ENCODE assay signal across 20 cellular contexts in the genomic region with DNA sequence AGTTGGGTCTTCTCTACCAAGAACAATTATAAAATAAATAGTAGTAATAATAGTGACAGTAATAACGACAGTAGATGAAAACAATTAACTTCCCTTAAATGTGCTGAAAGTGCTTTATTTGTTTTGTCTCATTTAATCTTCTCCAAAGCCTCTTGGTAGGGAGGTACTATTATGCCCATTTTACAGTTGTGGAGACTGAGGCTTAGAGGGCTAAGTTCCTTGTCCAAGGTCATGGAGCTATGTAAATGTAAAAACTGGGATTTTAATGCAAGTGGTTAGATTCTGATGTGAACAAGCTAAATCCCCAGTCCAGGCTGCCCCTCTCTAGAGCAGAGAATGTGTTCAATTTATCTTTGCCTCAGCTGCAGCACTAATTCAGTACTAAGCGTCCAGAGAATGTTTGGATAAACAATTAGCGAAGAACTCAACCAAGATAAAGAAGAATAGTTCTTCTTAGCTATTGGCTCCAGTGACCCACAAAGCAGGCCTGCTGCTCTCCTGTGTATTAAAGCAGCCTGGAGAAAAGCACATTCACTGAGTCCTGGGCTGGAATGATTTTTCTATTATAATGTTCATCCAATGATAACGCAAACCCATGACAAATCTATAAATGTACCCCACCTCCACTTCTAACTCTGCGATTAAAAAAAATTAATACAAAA.
DNase-seq lines count a peak whose midpoint lies in the region; ATAC-seq and TF ChIP-seq lines count a peak whose summit lies in the region.
"Had no signal": no experiment of that assay in that cellular context is flagged by ENCODE, and none has a peak within 500 bp of the region (broad histone marks: within the 10 kb centered on the region; RNA-seq: fewer than 3 reads in every experiment).

No MANE protein-coding gene starts in this region.

- H3K36me3 ChIP-seq in osteoblast (ENCODE audit: insufficient read depth, low read length) (peaks cover 47% of the 10 kb centered on the region), tibial artery (no peaks in the 10 kb centered on the region)
- H3K36me3 ChIP-seq: BLaER1 had no signal

- H3K4me2 ChIP-seq in osteoblast (ENCODE audit: insufficient read depth, low read length): peak overlapping the region; percentile 20
- H3K4me2 ChIP-seq: BLaER1 had no signal

- peak; percentile 45 to 57 for ATAC-seq in right cardiac atrium
- no peak for ATAC-seq in Right ventricle myocardium inferior
- ATAC-seq: CD8-positive, alpha-beta T cell; HCT116 had no signal

- H3K27ac ChIP-seq in right cardiac atrium (ENCODE audit: low read length): peak overlapping the region; percentile 40
- H3K27ac ChIP-seq in coronary artery: peak overlapping the region in 1 of 2 donors; percentile 69
- peak overlapping the region; percentile 70 for H3K27ac ChIP-seq in osteoblast (ENCODE audit: low read depth, low read length)
- H3K27ac ChIP-seq in tibial artery: peak overlapping the region; percentile 46 to 63
- H3K27ac ChIP-seq: 22Rv1, BLaER1, GM23248, HL-60, RWPE1 had no signal

- WGBS in right cardiac atrium: 58% methylated on average over 5 of the region's 5 CpGs

- H3K4me1 ChIP-seq in right cardiac atrium (ENCODE audit: control insufficient read depth, insufficient read depth, low read length): no peaks in the 10 kb centered on the region
- peaks cover 40% of the 10 kb centered on the region for H3K4me1 ChIP-seq in osteoblast (ENCODE audit: insufficient read depth, low read length)
- peaks cover 0 to 50% (median 6%) of the 10 kb centered on the region in 4 donors for H3K4me1 ChIP-seq in tibial artery

- no peaks in the 10 kb centered on the region for H4K20me1 ChIP-seq in osteoblast (ENCODE audit: insufficient read depth, low read length)
- H4K20me1 ChIP-seq: BLaER1 had no signal

- peaks cover 4% of the 10 kb centered on the region for H3K79me2 ChIP-seq in osteoblast (ENCODE audit: insufficient read depth, low read length)

- H3K4me3 ChIP-seq in right cardiac atrium (ENCODE audit: low read length) (no peak overlapping the region), coronary artery (peak overlapping the region; percentile 26), osteoblast (ENCODE audit: insufficient read depth, low read length) (no peak overlapping the region), tibial artery (peak overlapping the region in 1 of 2 donors; percentile 18)
- H3K4me3 ChIP-seq: BLaER1, GM23248 had no signal

- peaks cover 5% of the 10 kb centered on the region for H3K9me3 ChIP-seq in right cardiac atrium (ENCODE audit: control insufficient read depth, low read length)
- no peaks in the 10 kb centered on the region for H3K9me3 ChIP-seq in osteoblast (ENCODE audit: low read depth, low read length)
- no peaks in the 10 kb centered on the region for H3K9me3 ChIP-seq in tibial artery
- H3K9me3 ChIP-seq: BLaER1 had no signal

- no peak for TF ChIP-seq CTCF in coronary artery (IDR thresholded peaks at IDR 0.05)
- no peak for TF ChIP-seq CTCF in osteoblast (IDR thresholded peaks at IDR 0.05; ENCODE audit: extremely low read depth, low read depth, low read length)
- no peak for TF ChIP-seq CTCF in tibial artery (IDR thresholded peaks at IDR 0.05)

- H3K27me3 ChIP-seq in right cardiac atrium (ENCODE audit: control insufficient read depth, insufficient read depth) (no peaks in the 10 kb centered on the region), osteoblast (ENCODE audit: insufficient read depth, low read length) (no peaks in the 10 kb centered on the region), tibial artery (no peaks in the 10 kb centered on the region)
- H3K27me3 ChIP-seq: BLaER1 had no signal

- no peak for DNase-seq in right cardiac atrium
- no peak for DNase-seq in Right ventricle myocardium inferior (ENCODE audit: missing footprints)
- DNase-seq in coronary artery (ENCODE audit: low spot score): no peak
- peak; percentile 35 for DNase-seq in osteoblast (ENCODE audit: insufficient read length, low spot score, missing footprints)
- DNase-seq in tibial artery: no peak
- no peak for DNase-seq in NOMO-1 treated with dmso at 0.1 percent for 144 hours (lab: John Stamatoyannopoulos, UW; ENCODE audit: unreplicated experiment)
- no peak for DNase-seq in activated CD4-positive, alpha-beta T cell treated with anti-CD3 and anti-CD28 coated beads, Interleukin-2, amount 50 U/mL, for 1 hour
- DNase-seq in activated CD4-positive, CD25-positive, alpha-beta regulatory T cell treated with anti-CD3 and anti-CD28 coated beads, Interleukin-2, amount 50 U/mL, for 72 hours: no peak
- DNase-seq: CD8-positive, alpha-beta T cell; KG1; NCI-H1436; NCI-H2029; NCI-H2171; NCI-H446 had no signal

- no peak overlapping the region for H2AFZ ChIP-seq in osteoblast (ENCODE audit: low read length)
- H2AFZ ChIP-seq: GM23248 had no signal

- intact Hi-C loops in right cardiac atrium (cut with DNase I): no loop called here
- intact Hi-C loops in Right ventricle myocardium inferior (cut with DNase I): no loop called here
- intact Hi-C loops in tibial artery (cut with DNase I; ENCODE audit: low total_unique reads): no loop called here
